1 cellular context compared by ENCODE assay signal in the genomic region with DNA sequence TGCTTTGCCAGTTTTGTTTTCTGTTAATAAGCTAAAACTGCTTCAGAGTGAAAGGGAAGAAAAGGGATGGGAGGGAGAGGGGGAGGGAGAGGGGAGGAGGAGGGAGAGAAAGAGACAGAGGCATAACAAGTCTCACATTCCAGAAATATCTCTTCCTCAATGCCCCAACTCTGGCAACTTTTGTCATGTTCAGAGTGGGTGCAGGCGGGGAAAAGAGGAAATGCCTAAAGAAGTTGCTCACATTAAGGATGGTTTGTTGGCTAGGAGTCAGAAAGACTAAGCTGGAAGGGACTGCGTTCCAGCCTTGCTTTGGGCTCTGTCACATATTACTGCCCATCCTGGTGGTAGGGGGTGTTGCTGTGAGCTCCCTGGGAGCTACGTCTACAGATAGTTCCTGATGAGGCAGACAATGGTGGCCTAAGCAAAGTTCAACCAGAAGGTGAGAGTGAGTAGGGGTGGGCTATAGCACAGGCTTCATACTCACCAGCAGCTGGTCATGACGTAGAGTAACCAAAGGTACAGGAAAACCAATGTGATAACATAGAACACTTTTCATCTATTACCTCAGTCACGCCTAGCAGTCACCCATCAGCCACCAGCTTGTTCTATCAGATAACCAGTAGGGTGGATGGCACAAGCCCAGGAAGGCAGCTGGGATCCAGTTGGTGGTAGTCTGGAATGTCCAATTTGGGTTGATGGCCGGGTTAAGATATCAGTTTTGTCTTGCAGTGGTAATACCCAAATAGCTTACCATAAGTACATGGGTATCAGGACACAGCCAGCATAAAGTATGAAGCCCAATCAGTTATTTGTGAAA.
TF ChIP-seq lines count a peak whose summit lies in the region.

No MANE protein-coding gene starts in this region.

TF ChIP-seq in GM23338, 12 proteins besides CTCF, POLR2A, EP300 and RAD21 (continued from another document):
- TF ChIP-seq ZNF462 (CRISPR knock-in tag; IDR thresholded peaks at IDR 0.05) (no peak), ZNF331 (CRISPR knock-in tag; IDR thresholded peaks at IDR 0.05; ENCODE audit: low read depth) (no peak), POLR2AphosphoS5 (IDR thresholded peaks at IDR 0.05; ENCODE audit: low read depth) (no peak), EZH2phosphoT487 (IDR thresholded peaks at IDR 0.05; ENCODE audit: unreplicated experiment) (no peak), EZH2 (IDR thresholded peaks at IDR 0.05; ENCODE audit: low read depth, unreplicated experiment) (no peak), STAT1 (IDR thresholded peaks at IDR 0.05; ENCODE audit: unreplicated experiment) (no peak), JUNB (IDR thresholded peaks at IDR 0.05; ENCODE audit: unreplicated experiment) (no peak)
- TF ChIP-seq, protein P1, sequence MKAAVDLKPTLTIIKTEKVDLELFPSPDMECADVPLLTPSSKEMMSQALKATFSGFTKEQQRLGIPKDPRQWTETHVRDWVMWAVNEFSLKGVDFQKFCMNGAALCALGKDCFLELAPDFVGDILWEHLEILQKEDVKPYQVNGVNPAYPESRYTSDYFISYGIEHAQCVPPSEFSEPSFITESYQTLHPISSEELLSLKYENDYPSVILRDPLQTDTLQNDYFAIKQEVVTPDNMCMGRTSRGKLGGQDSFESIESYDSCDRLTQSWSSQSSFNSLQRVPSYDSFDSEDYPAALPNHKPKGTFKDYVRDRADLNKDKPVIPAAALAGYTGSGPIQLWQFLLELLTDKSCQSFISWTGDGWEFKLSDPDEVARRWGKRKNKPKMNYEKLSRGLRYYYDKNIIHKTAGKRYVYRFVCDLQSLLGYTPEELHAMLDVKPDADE (IDR thresholded peaks at IDR 0.05), result no peak
